2 cellular contexts compared by ENCODE assay signal in the genomic region with DNA sequence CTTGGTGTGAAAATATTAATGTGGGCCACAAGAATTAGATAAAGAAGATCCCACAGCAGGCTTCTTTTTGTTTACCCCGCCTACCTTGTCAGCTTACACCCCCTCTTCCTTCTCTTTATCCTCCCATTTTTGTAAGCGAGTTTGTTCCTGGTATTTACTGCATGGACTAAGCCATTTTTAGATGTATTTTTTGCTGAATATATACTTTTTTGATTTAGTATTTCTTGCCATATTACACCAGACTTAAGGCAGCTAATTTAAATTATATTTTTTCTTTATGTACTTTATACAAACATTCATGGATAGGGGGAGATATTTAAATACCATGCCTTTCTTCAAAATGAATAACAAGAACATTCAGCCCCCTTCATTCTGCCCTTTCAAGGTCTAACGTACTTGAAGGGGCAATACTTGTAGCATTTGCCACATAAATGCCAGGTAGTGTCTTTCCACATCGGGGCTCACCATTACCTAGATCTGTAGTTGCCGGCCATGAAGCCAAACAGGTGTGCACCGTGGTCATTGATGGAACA.
TF ChIP-seq lines count a peak whose summit lies in the region.

No MANE protein-coding gene starts in this region.

TF ChIP-seq in SK-N-SH, 30 proteins besides CTCF, POLR2A, EP300 and RAD21 (continued from another document):
- TF ChIP-seq, protein P1, sequence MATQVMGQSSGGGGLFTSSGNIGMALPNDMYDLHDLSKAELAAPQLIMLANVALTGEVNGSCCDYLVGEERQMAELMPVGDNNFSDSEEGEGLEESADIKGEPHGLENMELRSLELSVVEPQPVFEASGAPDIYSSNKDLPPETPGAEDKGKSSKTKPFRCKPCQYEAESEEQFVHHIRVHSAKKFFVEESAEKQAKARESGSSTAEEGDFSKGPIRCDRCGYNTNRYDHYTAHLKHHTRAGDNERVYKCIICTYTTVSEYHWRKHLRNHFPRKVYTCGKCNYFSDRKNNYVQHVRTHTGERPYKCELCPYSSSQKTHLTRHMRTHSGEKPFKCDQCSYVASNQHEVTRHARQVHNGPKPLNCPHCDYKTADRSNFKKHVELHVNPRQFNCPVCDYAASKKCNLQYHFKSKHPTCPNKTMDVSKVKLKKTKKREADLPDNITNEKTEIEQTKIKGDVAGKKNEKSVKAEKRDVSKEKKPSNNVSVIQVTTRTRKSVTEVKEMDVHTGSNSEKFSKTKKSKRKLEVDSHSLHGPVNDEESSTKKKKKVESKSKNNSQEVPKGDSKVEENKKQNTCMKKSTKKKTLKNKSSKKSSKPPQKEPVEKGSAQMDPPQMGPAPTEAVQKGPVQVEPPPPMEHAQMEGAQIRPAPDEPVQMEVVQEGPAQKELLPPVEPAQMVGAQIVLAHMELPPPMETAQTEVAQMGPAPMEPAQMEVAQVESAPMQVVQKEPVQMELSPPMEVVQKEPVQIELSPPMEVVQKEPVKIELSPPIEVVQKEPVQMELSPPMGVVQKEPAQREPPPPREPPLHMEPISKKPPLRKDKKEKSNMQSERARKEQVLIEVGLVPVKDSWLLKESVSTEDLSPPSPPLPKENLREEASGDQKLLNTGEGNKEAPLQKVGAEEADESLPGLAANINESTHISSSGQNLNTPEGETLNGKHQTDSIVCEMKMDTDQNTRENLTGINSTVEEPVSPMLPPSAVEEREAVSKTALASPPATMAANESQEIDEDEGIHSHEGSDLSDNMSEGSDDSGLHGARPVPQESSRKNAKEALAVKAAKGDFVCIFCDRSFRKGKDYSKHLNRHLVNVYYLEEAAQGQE (IDR thresholded peaks at IDR 0.05; ENCODE audit: low read depth, low read length), result no peak
- TF ChIP-seq CHD2 (IDR thresholded peaks at IDR 0.05; ENCODE audit: low read length, partially characterized antibody) (no peak), MEF2A (IDR thresholded peaks at IDR 0.05; ENCODE audit: borderline replicate concordance, low read depth) (no peak)

TF ChIP-seq in SK-N-SH treated with all-trans-retinoic acid at 6 μM for 48 hours, 23 proteins besides CTCF, POLR2A, EP300 and RAD21 (continued from another document):
- TF ChIP-seq, protein P2, sequence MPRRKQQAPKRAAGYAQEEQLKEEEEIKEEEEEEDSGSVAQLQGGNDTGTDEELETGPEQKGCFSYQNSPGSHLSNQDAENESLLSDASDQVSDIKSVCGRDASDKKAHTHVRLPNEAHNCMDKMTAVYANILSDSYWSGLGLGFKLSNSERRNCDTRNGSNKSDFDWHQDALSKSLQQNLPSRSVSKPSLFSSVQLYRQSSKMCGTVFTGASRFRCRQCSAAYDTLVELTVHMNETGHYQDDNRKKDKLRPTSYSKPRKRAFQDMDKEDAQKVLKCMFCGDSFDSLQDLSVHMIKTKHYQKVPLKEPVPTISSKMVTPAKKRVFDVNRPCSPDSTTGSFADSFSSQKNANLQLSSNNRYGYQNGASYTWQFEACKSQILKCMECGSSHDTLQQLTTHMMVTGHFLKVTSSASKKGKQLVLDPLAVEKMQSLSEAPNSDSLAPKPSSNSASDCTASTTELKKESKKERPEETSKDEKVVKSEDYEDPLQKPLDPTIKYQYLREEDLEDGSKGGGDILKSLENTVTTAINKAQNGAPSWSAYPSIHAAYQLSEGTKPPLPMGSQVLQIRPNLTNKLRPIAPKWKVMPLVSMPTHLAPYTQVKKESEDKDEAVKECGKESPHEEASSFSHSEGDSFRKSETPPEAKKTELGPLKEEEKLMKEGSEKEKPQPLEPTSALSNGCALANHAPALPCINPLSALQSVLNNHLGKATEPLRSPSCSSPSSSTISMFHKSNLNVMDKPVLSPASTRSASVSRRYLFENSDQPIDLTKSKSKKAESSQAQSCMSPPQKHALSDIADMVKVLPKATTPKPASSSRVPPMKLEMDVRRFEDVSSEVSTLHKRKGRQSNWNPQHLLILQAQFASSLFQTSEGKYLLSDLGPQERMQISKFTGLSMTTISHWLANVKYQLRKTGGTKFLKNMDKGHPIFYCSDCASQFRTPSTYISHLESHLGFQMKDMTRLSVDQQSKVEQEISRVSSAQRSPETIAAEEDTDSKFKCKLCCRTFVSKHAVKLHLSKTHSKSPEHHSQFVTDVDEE (CRISPR knock-in tag; IDR thresholded peaks at IDR 0.05), result no peak
- TF ChIP-seq, protein P3, sequence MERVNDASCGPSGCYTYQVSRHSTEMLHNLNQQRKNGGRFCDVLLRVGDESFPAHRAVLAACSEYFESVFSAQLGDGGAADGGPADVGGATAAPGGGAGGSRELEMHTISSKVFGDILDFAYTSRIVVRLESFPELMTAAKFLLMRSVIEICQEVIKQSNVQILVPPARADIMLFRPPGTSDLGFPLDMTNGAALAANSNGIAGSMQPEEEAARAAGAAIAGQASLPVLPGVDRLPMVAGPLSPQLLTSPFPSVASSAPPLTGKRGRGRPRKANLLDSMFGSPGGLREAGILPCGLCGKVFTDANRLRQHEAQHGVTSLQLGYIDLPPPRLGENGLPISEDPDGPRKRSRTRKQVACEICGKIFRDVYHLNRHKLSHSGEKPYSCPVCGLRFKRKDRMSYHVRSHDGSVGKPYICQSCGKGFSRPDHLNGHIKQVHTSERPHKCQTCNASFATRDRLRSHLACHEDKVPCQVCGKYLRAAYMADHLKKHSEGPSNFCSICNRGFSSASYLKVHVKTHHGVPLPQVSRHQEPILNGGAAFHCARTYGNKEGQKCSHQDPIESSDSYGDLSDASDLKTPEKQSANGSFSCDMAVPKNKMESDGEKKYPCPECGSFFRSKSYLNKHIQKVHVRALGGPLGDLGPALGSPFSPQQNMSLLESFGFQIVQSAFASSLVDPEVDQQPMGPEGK (CRISPR knock-in tag; IDR thresholded peaks at IDR 0.05; ENCODE audit: borderline replicate concordance), result no peak
- TF ChIP-seq ZC3H10 (CRISPR knock-in tag; IDR thresholded peaks at IDR 0.05) (no peak), ARNTL (CRISPR knock-in tag; IDR thresholded peaks at IDR 0.05; ENCODE audit: borderline replicate concordance, low read depth) (no peak), ZNF565 (CRISPR knock-in tag; conservative IDR thresholded peaks at IDR 0.05; ENCODE audit: low read depth) (no peak), OSR1 (CRISPR knock-in tag; IDR thresholded peaks at IDR 0.05) (no peak), RARB (CRISPR knock-in tag; IDR thresholded peaks at IDR 0.05) (no peak)
